13 cellular contexts compared by ENCODE assay signal in the genomic region with DNA sequence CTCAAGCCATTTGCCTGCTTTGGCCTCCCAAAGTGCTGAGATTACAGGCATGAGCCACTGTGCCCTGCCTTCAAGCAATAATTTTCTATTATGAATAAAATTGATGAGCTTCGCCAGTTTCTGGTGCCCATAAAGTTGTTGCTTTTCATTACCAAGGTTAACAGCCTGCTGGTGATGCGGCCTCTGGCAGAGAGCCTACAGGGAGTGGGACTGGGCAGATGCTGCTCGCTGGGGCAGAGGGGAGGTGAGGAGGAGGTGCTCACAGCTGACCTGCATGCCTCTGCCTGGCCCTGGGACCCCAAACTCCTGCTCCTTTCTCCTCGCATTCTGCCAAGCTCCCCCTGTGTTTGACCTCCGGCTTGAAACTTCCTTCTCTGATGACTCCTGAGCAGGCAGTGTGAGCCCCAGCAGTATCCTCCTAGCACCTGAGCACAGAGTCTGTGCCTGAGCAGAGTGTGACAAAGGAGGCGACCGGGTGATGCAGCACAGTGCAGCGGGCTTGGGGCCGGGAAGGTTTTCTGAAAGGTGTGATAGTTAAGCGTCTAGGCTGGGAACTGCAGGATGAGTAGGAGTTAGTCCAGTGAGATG. TPM values are rescaled to one million over a fixed set of nuclear protein-coding genes. Genes with fewer than 3 reads are reported as not detected.
"Had no signal": no experiment of that assay in that cellular context is flagged by ENCODE, and none has a peak within 500 bp of the region (broad histone marks: within the 10 kb centered on the region; RNA-seq: fewer than 3 reads in every experiment).

No MANE protein-coding gene starts in this region.

- H3K27ac ChIP-seq: ovary had no signal

- H3K27me3 ChIP-seq: ovary had no signal

- H3K4me3 ChIP-seq: ovary had no signal

- DNase-seq: activated CD4-positive, alpha-beta memory T cell treated with anti-CD3 and anti-CD28 coated beads for 36 hours; activated CD4-positive, alpha-beta T cell treated with anti-CD3 and anti-CD28 coated beads for 1 hour; activated gamma-delta T cell treated with Interleukin-2 at 50 U/mL for 16 hours; activated naive CD8-positive, alpha-beta T cell treated with anti-CD3 and anti-CD28 coated beads, Interleukin-2, amount 10 ng/mL, durations not matched to agents 7 days and 5 days; activated T-cell treated with anti-CD3 and anti-CD28 coated beads, Interleukin-2, amount 50 U/mL, for 72 hours; left cardiac atrium; nephron progenitor cell; ovary; stimulated activated CD4-positive, alpha-beta T cell treated with anti-CD3 and anti-CD28 coated beads, Interleukin-15, amount 100 ng/mL, for 24 hours; substantia nigra had no signal

- H3K36me3 ChIP-seq: breast epithelium, ovary had no signal

- H3K9me3 ChIP-seq: breast epithelium, ovary had no signal

- ATAC-seq: activated T-cell treated with anti-CD3 and anti-CD28 coated beads, Interleukin-2, amount 50 U/mL, for 72 hours; left cardiac atrium; SK-N-SH treated with all-trans-retinoic acid at 6 μM for 48 hours had no signal

- H3K4me1 ChIP-seq: breast epithelium had no signal

RNA-seq across cellular contexts. Expression of a gene that starts 56.1 kb away (rescaled TPM):
- total RNA-seq: dermis microvascular lymphatic vessel endothelial cell had no signal
